ENCODE assay signal across 7 cellular contexts in the genomic region with DNA sequence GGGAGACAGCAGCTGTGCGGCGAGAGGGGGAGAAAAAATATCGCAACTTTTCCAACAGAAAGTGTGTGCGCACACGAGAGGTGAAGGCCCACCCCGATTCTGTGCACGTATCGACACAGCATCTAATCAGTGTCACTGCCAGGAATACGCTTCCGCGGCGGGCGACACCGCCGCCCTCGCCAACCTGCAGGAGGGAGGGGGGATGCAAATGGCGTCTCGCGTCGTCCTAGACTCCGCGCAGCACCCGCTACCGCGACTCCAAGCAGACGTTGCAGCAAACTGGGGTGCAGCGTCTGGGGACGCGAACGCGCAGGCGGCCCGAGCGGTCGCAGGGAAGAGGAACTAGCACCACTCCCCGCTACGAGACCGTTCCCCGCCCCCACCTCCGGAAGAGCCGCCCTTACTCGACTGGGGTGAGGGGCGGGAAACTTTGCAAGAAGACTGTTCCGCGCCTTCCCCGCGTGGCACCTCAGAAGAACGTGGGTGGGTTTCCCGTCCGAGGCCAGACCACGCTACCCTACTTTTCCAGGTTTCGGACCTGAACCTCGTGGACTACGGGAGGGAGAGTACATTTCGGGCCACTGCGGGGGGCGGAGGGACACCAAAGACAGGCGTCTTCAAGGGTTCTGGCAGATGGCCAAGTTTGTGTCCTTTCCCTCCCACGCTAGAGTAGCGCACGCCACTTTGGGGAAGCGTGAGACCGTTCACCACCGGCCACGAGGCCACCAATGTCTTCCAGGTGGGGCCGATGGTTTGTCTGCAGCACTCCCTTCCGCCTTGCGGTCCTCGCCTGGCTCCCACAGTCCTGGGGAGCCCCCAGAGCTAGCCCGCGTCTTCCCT.
DNase-seq lines count a peak whose midpoint lies in the region; ATAC-seq, FAIRE-seq and TF ChIP-seq lines count a peak whose summit lies in the region.

No MANE protein-coding gene starts in this region.

- H3K27ac Mint-ChIP-seq in activated T-cell treated with anti-CD3 and anti-CD28 coated beads, Interleukin-2, amount 50 U/mL, for 24 hours = peak overlapping the region; percentile 96
- no peak overlapping the region for H3K27ac Mint-ChIP-seq in nephron progenitor cell

- POLR2A ChIA-PET in OCI-LY7 (lab: Charles Lee) = interaction anchor here (1.2 to 1.4 kb wide), 2 partner anchors 9 to 33 kb away, joined by 4 to 5 read pairs; no protein-coding TSS in a partner anchor

- H3K27me3 ChIP-seq in esophagus squamous epithelium = peaks cover 0 to 13% (median 0%) of the 10 kb centered on the region in 4 donors

- ATAC-seq in HG03108 (IDR thresholded peaks at IDR 0.05; ENCODE audit: unreplicated experiment) = peak; percentile 39

- 12% methylated on average over 22 of the region's 71 CpGs; no CpG with 5 or more reads in 1 of the 2 donors for WGBS in esophagus squamous epithelium, 2 donors

- peak overlapping the region; percentile 74 for H3K4me3 ChIP-seq in OCI-LY7 (ENCODE audit: low read depth, low read length, poor library complexity, severe bottlenecking)
- H3K4me3 ChIP-seq in esophagus squamous epithelium = peak overlapping the region; percentile 53 to 64 (median 61)

- peaks cover 34% of the 10 kb centered on the region for H3K36me3 Mint-ChIP-seq in activated T-cell treated with anti-CD3 and anti-CD28 coated beads, Interleukin-2, amount 50 U/mL, for 24 hours (ENCODE audit: low read depth)
- no peaks in the 10 kb centered on the region for H3K36me3 Mint-ChIP-seq in nephron progenitor cell (ENCODE audit: low read depth)

- peak; percentile 98 for FAIRE-seq in GM18507 (lab: Jason Lieb, UNC)

- H3K9me2 ChIP-seq in OCI-LY7 (ENCODE audit: insufficient read depth, low read length) = no peaks in the 10 kb centered on the region

- peaks cover 74% of the 10 kb centered on the region for H3K27me3 Mint-ChIP-seq in activated T-cell treated with anti-CD3 and anti-CD28 coated beads, Interleukin-2, amount 50 U/mL, for 24 hours
- peaks cover 19% of the 10 kb centered on the region for H3K27me3 Mint-ChIP-seq in nephron progenitor cell (ENCODE audit: low read depth, poor library complexity)

- no peaks in the 10 kb centered on the region for H3K9me3 Mint-ChIP-seq in activated T-cell treated with anti-CD3 and anti-CD28 coated beads, Interleukin-2, amount 50 U/mL, for 24 hours
- H3K9me3 Mint-ChIP-seq in nephron progenitor cell = peaks cover 21% of the 10 kb centered on the region

- H3K27ac ChIP-seq in OCI-LY7 (ENCODE audit: low read depth, low read length, poor library complexity, severe bottlenecking) (peak overlapping the region; percentile 100), esophagus squamous epithelium (peak overlapping the region; percentile 92 to 94 (median 92)), temporal lobe (ENCODE audit: low read depth, low read length) (peak overlapping the region; percentile 65)

- peaks cover 42% of the 10 kb centered on the region for H3K4me1 Mint-ChIP-seq in activated T-cell treated with anti-CD3 and anti-CD28 coated beads, Interleukin-2, amount 50 U/mL, for 24 hours (ENCODE audit: low read depth)
- peaks cover 54% of the 10 kb centered on the region for H3K4me1 Mint-ChIP-seq in nephron progenitor cell

- H3K4me2 ChIP-seq in OCI-LY7 (ENCODE audit: low read length) = peak overlapping the region; percentile 99

- BruUV-seq in OCI-LY7 (replicated peaks; lab: Mats Ljungman, UMichigan) = no TSS peak

- peak overlapping the region; percentile 79 for H3K4me3 Mint-ChIP-seq in activated T-cell treated with anti-CD3 and anti-CD28 coated beads, Interleukin-2, amount 50 U/mL, for 24 hours
- H3K4me3 Mint-ChIP-seq in nephron progenitor cell = peak overlapping the region; percentile 79

- H2AFZ ChIP-seq in OCI-LY7 (ENCODE audit: low read length) = no peak overlapping the region

- H3K9me3 ChIP-seq in OCI-LY7 (ENCODE audit: low read length) (no peaks in the 10 kb centered on the region), esophagus squamous epithelium (peaks cover 0 to 4% (median 0%) of the 10 kb centered on the region in 3 donors)

- peaks cover 3% of the 10 kb centered on the region; the same call in 1 of the 2 replicates for H3K79me2 ChIP-seq in OCI-LY7 (ENCODE audit: insufficient read depth, low read depth, low read length)

- H3K36me3 ChIP-seq in OCI-LY7 (ENCODE audit: insufficient read depth, low read length) (no peaks in the 10 kb centered on the region), esophagus squamous epithelium (no peaks in the 10 kb centered on the region)

- peaks cover 55% of the 10 kb centered on the region for H3K4me1 ChIP-seq in OCI-LY7 (ENCODE audit: insufficient read depth, low read length, poor library complexity, severe bottlenecking)
- peaks cover 3 to 42% (median 11%) of the 10 kb centered on the region in 3 donors for H3K4me1 ChIP-seq in esophagus squamous epithelium

- H4K20me1 ChIP-seq in OCI-LY7 (ENCODE audit: insufficient read depth, low read length) = no peaks in the 10 kb centered on the region

- peak in 2 of 4 donors; percentile 30 to 63 for TF ChIP-seq POLR2A in esophagus squamous epithelium (IDR thresholded peaks at IDR 0.05)

- TF ChIP-seq CTCF in OCI-LY7 (conservative IDR thresholded peaks at IDR 0.05; ENCODE audit: low read length) = no peak
- no peak for TF ChIP-seq CTCF in esophagus squamous epithelium (IDR thresholded peaks at IDR 0.05)
- no peak for TF ChIP-seq CTCF in nephron progenitor cell (IDR thresholded peaks at IDR 0.05)

- CTCF ChIA-PET in OCI-LY7 (lab: Charles Lee; ENCODE audit: unreplicated experiment) = no interaction called here

- intact Hi-C loops in OCI-LY7 (cut with micrococcal nuclease; ENCODE audit: unreplicated experiment) = loop anchor here (2.0 to 10.0 kb wide), 4 partner anchors 33 to 411 kb away; no protein-coding TSS in a partner anchor
- intact Hi-C loops in esophagus squamous epithelium (cut with DNase I) = loop anchor here (10.0 kb wide), 1 partner anchor 361 kb away; no protein-coding TSS in a partner anchor

- no peak for DNase-seq in GM18507 (ENCODE audit: extremely low spot score, insufficient read length, low read depth)
- peak; percentile 88 for DNase-seq in OCI-LY7 (ENCODE audit: low spot score)
- DNase-seq in activated T-cell treated with anti-CD3 and anti-CD28 coated beads, Interleukin-2, amount 50 U/mL, for 24 hours = peak; percentile 85
- peak; percentile 40 for DNase-seq in esophagus squamous epithelium (lab: John Stamatoyannopoulos, UW)
- DNase-seq in nephron progenitor cell = peak; percentile 46
